Comparison of ENCODE assay signal across 23 cellular contexts in the genomic region with DNA sequence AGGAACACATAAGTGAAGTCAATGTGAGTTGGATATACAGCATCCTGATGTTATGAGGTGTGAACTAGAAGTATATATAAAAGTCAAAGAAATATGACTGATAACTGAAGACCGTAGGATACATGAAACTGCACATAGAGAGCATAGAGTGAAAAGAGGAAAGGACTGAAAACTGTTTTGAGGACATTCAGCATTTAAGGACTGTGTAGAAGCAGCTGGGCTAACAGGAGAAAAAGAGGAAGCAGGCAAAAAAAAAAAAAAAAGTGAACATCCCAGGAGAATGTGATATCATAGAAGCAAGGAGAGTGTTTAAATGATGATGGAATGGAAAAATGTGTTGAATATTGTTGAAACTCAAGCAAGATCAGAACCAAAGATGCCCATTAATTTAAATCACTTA.
"Had no signal": no experiment of that assay in that cellular context is flagged by ENCODE, and none has a peak within 500 bp of the region (broad histone marks: within the 10 kb centered on the region; RNA-seq: fewer than 3 reads in every experiment).

No MANE protein-coding gene starts in this region.

- ATAC-seq: gastroesophageal sphincter; left cardiac atrium; natural killer cell treated with Interleukin-12 subunit alpha and Interleukin-12 subunit beta and Interleukin-15 and Interleukin-18, amount 100 ng/mL, for 72 hours had no signal

- H3K27ac ChIP-seq: esophagus squamous epithelium, gastroesophageal sphincter, left ventricle myocardium inferior, neural progenitor cell, ovary, right atrium auricular region, sigmoid colon, skin epidermis had no signal

- H3K9me3 ChIP-seq: esophagus squamous epithelium, gastroesophageal sphincter, left ventricle myocardium inferior, ovary, right atrium auricular region, sigmoid colon had no signal

- H3K4me3 ChIP-seq: esophagus squamous epithelium, gastroesophageal sphincter, left ventricle myocardium inferior, lung, neural progenitor cell, ovary, right atrium auricular region, sigmoid colon, skin epidermis had no signal

- H3K27me3 ChIP-seq: esophagus squamous epithelium, gastroesophageal sphincter, neural progenitor cell, right atrium auricular region, sigmoid colon had no signal

- FAIRE-seq: keratinocyte, urothelium cell line had no signal

- H3K4me1 ChIP-seq: esophagus squamous epithelium, gastroesophageal sphincter, left ventricle myocardium inferior, neural progenitor cell, right atrium auricular region, sigmoid colon had no signal

- DNase-seq: dermis blood vessel endothelial cell; esophagus squamous epithelium; foreskin fibroblast; glutamatergic neuron; immature natural killer cell; left cardiac atrium; left ventricle myocardium inferior; mesenchymal stem cell; midbrain; nucleus accumbens; ovary; sigmoid colon; stimulated activated CD4-positive, alpha-beta T cell treated with anti-CD3 and anti-CD28 coated beads, Interleukin-12 subunit alpha, Interleukin-12 subunit beta, amount 100 ng/mL, for 4 hours; stimulated activated CD4-positive, alpha-beta T cell treated with anti-CD3 and anti-CD28 coated beads, Interleukin-2, amount 100 ng/mL, for 48 hours; stimulated activated naive CD4-positive, alpha-beta T cell treated with Interleukin-2 at 50 U/mL for 16 hours had no signal

- H3K36me3 ChIP-seq: esophagus squamous epithelium, gastroesophageal sphincter, left ventricle myocardium inferior, neural progenitor cell, ovary, right atrium auricular region, sigmoid colon had no signal
